ENCODE assay signal across 22 cellular contexts in the genomic region with DNA sequence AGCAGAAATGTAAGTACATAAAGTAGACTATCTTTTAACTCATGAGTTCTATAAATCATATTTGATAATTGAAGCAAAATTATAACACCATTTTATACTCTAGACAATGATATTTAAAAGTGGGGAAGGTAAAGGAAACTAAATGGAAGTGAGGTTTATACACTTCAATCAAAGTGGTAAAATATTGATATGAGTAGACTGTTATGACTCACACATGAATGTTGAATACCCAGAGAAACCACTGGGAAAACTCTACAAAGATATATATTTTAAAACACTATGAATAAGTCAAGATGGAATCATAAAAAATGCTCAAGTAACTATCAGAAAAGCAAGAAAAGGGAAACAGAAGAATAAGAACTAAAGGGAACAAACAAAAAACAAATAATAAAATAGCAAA. TPM values are rescaled to one million over a fixed set of nuclear protein-coding genes. Genes with fewer than 3 reads are reported as not detected.
A peak's percentile ranks its signal among the peaks of the same experiment; 100 is the strongest.
DNase-seq lines count a peak whose midpoint lies in the region; ATAC-seq and TF ChIP-seq lines count a peak whose summit lies in the region.
"Had no signal": no experiment of that assay in that cellular context is flagged by ENCODE, and none has a peak within 500 bp of the region (broad histone marks: within the 10 kb centered on the region; RNA-seq: fewer than 3 reads in every experiment).

No MANE protein-coding gene starts in this region.

- H3K4me1 ChIP-seq in PC-3 (ENCODE audit: insufficient read depth, low read length) = peaks cover 5% of the 10 kb centered on the region; the same call in 1 of the 2 replicates
- no peaks in the 10 kb centered on the region for H3K4me1 ChIP-seq in CD4-positive, alpha-beta memory T cell (ENCODE audit: insufficient read depth, low read length)
- H3K4me1 ChIP-seq: HAP-1 had no signal

- H3K27me3 ChIP-seq in PC-3 (ENCODE audit: low read length) = no peaks in the 10 kb centered on the region
- no peaks in the 10 kb centered on the region for H3K27me3 ChIP-seq in CD4-positive, alpha-beta memory T cell (ENCODE audit: insufficient read depth, low read length)

- H4K20me1 ChIP-seq in PC-3 (ENCODE audit: low read length) = no peaks in the 10 kb centered on the region

- H3K4me3 ChIP-seq in PC-3 (ENCODE audit: low read length) = no peak overlapping the region
- no peak overlapping the region for H3K4me3 ChIP-seq in CD4-positive, alpha-beta memory T cell (ENCODE audit: low read length in 2 of 2)
- H3K4me3 ChIP-seq: GM23248, HAP-1, K562 had no signal

- peaks cover 2% of the 10 kb centered on the region for H3K36me3 Mint-ChIP-seq in activated naive CD4-positive, alpha-beta T cell treated with anti-CD3 and anti-CD28 coated beads, Interleukin-2, amount 50 U/mL, for 24 hours
- no peaks in the 10 kb centered on the region for H3K36me3 Mint-ChIP-seq in activated naive CD4-positive, alpha-beta T cell treated with anti-CD3 and anti-CD28 coated beads for 36 hours (ENCODE audit: low read depth)
- peaks cover 0 to 7% of the 10 kb centered on the region in 2 donors for H3K36me3 Mint-ChIP-seq in CD4-positive, alpha-beta memory T cell

- no peak overlapping the region for H2AFZ ChIP-seq in PC-3 (ENCODE audit: low read length)
- H2AFZ ChIP-seq: GM23248 had no signal

- no peak overlapping the region for H3K4me2 ChIP-seq in PC-3 (ENCODE audit: low read length)

- peak; percentile 68 for ATAC-seq in GM18499 (IDR thresholded peaks at IDR 0.05; ENCODE audit: insufficient read depth, unreplicated experiment)
- peak; percentile 62 for ATAC-seq in PC-3
- peak; percentile 81 for ATAC-seq in stimulated activated naive CD8-positive, alpha-beta T cell treated with anti-CD3 and anti-CD28 coated beads, Interleukin-15, Interleukin-2, amounts not matched to agents 100 U/mL and 50 U/mL, for 24 hours
- ATAC-seq in HG03095 (IDR thresholded peaks at IDR 0.05; ENCODE audit: unreplicated experiment) = no peak
- ATAC-seq: K562 had no signal

- H3K4me3 Mint-ChIP-seq in activated naive CD4-positive, alpha-beta T cell treated with anti-CD3 and anti-CD28 coated beads, Interleukin-2, amount 50 U/mL, for 24 hours = peak overlapping the region; percentile 61
- H3K4me3 Mint-ChIP-seq in activated naive CD4-positive, alpha-beta T cell treated with anti-CD3 and anti-CD28 coated beads for 36 hours = no peak overlapping the region
- no peak overlapping the region for H3K4me3 Mint-ChIP-seq in CD4-positive, alpha-beta memory T cell

- CTCF ChIA-PET in activated naive CD4-positive, alpha-beta T cell treated with anti-CD3 and anti-CD28 coated beads for 36 hours (lab: Charles Lee) = no interaction called here
- CTCF ChIA-PET in PC-3 (lab: Charles Lee) = no interaction called here
- CTCF ChIA-PET in CD4-positive, alpha-beta memory T cell (lab: Charles Lee; ENCODE audit: partially characterized antibody) = no interaction called here

- no peaks in the 10 kb centered on the region for H3K27me3 Mint-ChIP-seq in activated naive CD4-positive, alpha-beta T cell treated with anti-CD3 and anti-CD28 coated beads, Interleukin-2, amount 50 U/mL, for 24 hours
- H3K27me3 Mint-ChIP-seq in activated naive CD4-positive, alpha-beta T cell treated with anti-CD3 and anti-CD28 coated beads for 36 hours (ENCODE audit: low read depth) = no peaks in the 10 kb centered on the region
- H3K27me3 Mint-ChIP-seq in CD4-positive, alpha-beta memory T cell = no peaks in the 10 kb centered on the region

- no peak overlapping the region for H3K27ac ChIP-seq in PC-3 (ENCODE audit: low read length)
- no peak overlapping the region for H3K27ac ChIP-seq in CD4-positive, alpha-beta memory T cell (ENCODE audit: low read depth, low read length)
- H3K27ac ChIP-seq: C4-2B, GM23248 had no signal

- BruUV-seq in PC-3 (replicated peaks; lab: Mats Ljungman, UMichigan) = no TSS peak

- H3K9me3 ChIP-seq in PC-3 (ENCODE audit: low read length) = no peaks in the 10 kb centered on the region
- no peaks in the 10 kb centered on the region for H3K9me3 ChIP-seq in CD4-positive, alpha-beta memory T cell (ENCODE audit: control insufficient read depth in 1 of 2, low read length in 2 of 2)
- H3K9me3 ChIP-seq: HAP-1 had no signal

- no peak overlapping the region for H3K9ac ChIP-seq in PC-3 (ENCODE audit: low read length)
- H3K9ac ChIP-seq: GM23248 had no signal

- no peaks in the 10 kb centered on the region for H3K9me2 ChIP-seq in PC-3 (replicated peaks; ENCODE audit: low read length)

- no peaks in the 10 kb centered on the region for H3K9me3 Mint-ChIP-seq in activated naive CD4-positive, alpha-beta T cell treated with anti-CD3 and anti-CD28 coated beads, Interleukin-2, amount 50 U/mL, for 24 hours
- no peaks in the 10 kb centered on the region for H3K9me3 Mint-ChIP-seq in activated naive CD4-positive, alpha-beta T cell treated with anti-CD3 and anti-CD28 coated beads for 36 hours
- H3K9me3 Mint-ChIP-seq in CD4-positive, alpha-beta memory T cell = no peaks in the 10 kb centered on the region

- no peaks in the 10 kb centered on the region for H3F3A ChIP-seq in PC-3 (ENCODE audit: low read length, unreplicated experiment)

- peaks cover 20% of the 10 kb centered on the region for H3K4me1 Mint-ChIP-seq in activated naive CD4-positive, alpha-beta T cell treated with anti-CD3 and anti-CD28 coated beads, Interleukin-2, amount 50 U/mL, for 24 hours
- H3K4me1 Mint-ChIP-seq in activated naive CD4-positive, alpha-beta T cell treated with anti-CD3 and anti-CD28 coated beads for 36 hours (ENCODE audit: low read depth) = peaks cover 7% of the 10 kb centered on the region
- H3K4me1 Mint-ChIP-seq in CD4-positive, alpha-beta memory T cell = peaks cover 0 to 5% (median 3%) of the 10 kb centered on the region in 4 donors

- POLR2A ChIA-PET in PC-3 (lab: Charles Lee; ENCODE audit: unreplicated experiment) = no interaction called here
- POLR2A ChIA-PET in CD4-positive, alpha-beta memory T cell (lab: Charles Lee; ENCODE audit: partially characterized antibody) = no interaction called here

- intact Hi-C loops in activated naive CD4-positive, alpha-beta T cell treated with anti-CD3 and anti-CD28 coated beads for 36 hours (cut with micrococcal nuclease) = loop anchor here (1.0 to 2.0 kb wide), 3 partner anchors 16 to 31 kb away; no protein-coding TSS in a partner anchor
- intact Hi-C loops in PC-3 (cut with micrococcal nuclease) = no loop called here
- intact Hi-C loops in CD4-positive, alpha-beta memory T cell (cut with micrococcal nuclease) = no loop called here

- no peaks in the 10 kb centered on the region for H3K36me3 ChIP-seq in PC-3 (ENCODE audit: low read depth, low read length)
- no peaks in the 10 kb centered on the region for H3K36me3 ChIP-seq in CD4-positive, alpha-beta memory T cell (ENCODE audit: insufficient read depth, low read length)
- H3K36me3 ChIP-seq: HAP-1 had no signal

- no peak for TF ChIP-seq CTCF in PC-3 (conservative IDR thresholded peaks at IDR 0.05; ENCODE audit: low read depth, low read length)

- peak overlapping the region; percentile 68 for H3K27ac Mint-ChIP-seq in activated naive CD4-positive, alpha-beta T cell treated with anti-CD3 and anti-CD28 coated beads, Interleukin-2, amount 50 U/mL, for 24 hours
- no peak overlapping the region for H3K27ac Mint-ChIP-seq in activated naive CD4-positive, alpha-beta T cell treated with anti-CD3 and anti-CD28 coated beads for 36 hours
- H3K27ac Mint-ChIP-seq in CD4-positive, alpha-beta memory T cell = peak overlapping the region in 2 of 7 donors; percentile 2 to 32

- DNase-seq in activated naive CD4-positive, alpha-beta T cell treated with anti-CD3 and anti-CD28 coated beads for 36 hours = no peak
- DNase-seq in PC-3 (peak; percentile 14), GF-D8 (lab: John Stamatoyannopoulos, UW) (no peak)
- no peak for DNase-seq in stimulated activated naive CD8-positive, alpha-beta T cell treated with anti-CD3 and anti-CD28 coated beads, Interleukin-15, Interleukin-2, amounts not matched to agents 100 U/mL and 50 U/mL, for 24 hours
- DNase-seq in CD4-positive, alpha-beta memory T cell = no peak
- DNase-seq: ACHN, COR-L47, DMS 273 treated with DMSO at 0.1 percent for 48 hours, DND-41, GM23248, NCI-H1694 treated with DMSO at 0.1 percent for 48 hours, NCI-H510A treated with DMSO at 0.1 percent for 48 hours, NCI-H774, Right ventricle myocardium superior, SW 1271 had no signal

- no peaks in the 10 kb centered on the region for H3K79me2 ChIP-seq in PC-3 (ENCODE audit: low read length)

RNA-seq across cellular contexts. Expression of gene VSIG1, which starts 8.4 kb away (rescaled TPM):
- 1 to 10 TPM; 1.6 to 2.4 TPM for total RNA-seq in activated naive CD4-positive, alpha-beta T cell treated with anti-CD3 and anti-CD28 coated beads for 36 hours
- 0.84 and 4.8 TPM in 2 replicates for total RNA-seq in PC-3 (2014; rRNA removed)
- total RNA-seq in CD4-positive, alpha-beta memory T cell = 10 to 100 TPM; 41.9 to 46.2 TPM
- polyA plus RNA-seq in CD4-positive, alpha-beta memory T cell = 10 to 100 TPM in 1 of 2 donors, 1 to 10 TPM in 1; 6.3 to 20.1 TPM
- total RNA-seq: GM23248, K562, OCI-LY7, Right ventricle myocardium superior had no signal
- polyA plus RNA-seq: GM23248, K562 had no signal

RNA-seq across cellular contexts. Expression of gene PSMD10, which starts 38.1 kb away (rescaled TPM):
- total RNA-seq in activated naive CD4-positive, alpha-beta T cell treated with anti-CD3 and anti-CD28 coated beads for 36 hours = 10 to 100 TPM; 54.6 to 58.8 TPM
- total RNA-seq in PC-3 (2014; rRNA removed) = 88.2 and 102 TPM in 2 replicates
- total RNA-seq in CD4-positive, alpha-beta memory T cell = 10 to 100 TPM; 29.0 to 32.6 TPM
- 10 to 100 TPM; 56.7 to 87.8 TPM for polyA plus RNA-seq in CD4-positive, alpha-beta memory T cell

RNA-seq across cellular contexts. Expression of gene ATG4A, which starts 38.4 kb away (rescaled TPM):
- total RNA-seq in activated naive CD4-positive, alpha-beta T cell treated with anti-CD3 and anti-CD28 coated beads for 36 hours = 1 to 10 TPM; 8.2 to 8.6 TPM
- total RNA-seq in PC-3 (2014; rRNA removed) = 15.0 and 21.0 TPM in 2 replicates
- total RNA-seq in CD4-positive, alpha-beta memory T cell = 1 to 10 TPM; 7.6 to 8.1 TPM
- 10 to 100 TPM; 15.4 to 21.5 TPM for polyA plus RNA-seq in CD4-positive, alpha-beta memory T cell
